8 cellular contexts compared by ENCODE assay signal in genomic region chr12:51972849-51973273, GRCh38.
DNase-seq lines count a peak whose midpoint lies in the region; ATAC-seq lines count a peak whose summit lies in the region.

No MANE protein-coding gene starts in this region.

- ATAC-seq in GM18520 (IDR thresholded peaks at IDR 0.05; ENCODE audit: unreplicated experiment) (no peak), GM18858 (IDR thresholded peaks at IDR 0.05; ENCODE audit: unreplicated experiment) (no peak), GM21576 (IDR thresholded peaks at IDR 0.05; ENCODE audit: unreplicated experiment) (no peak)

- peak; percentile 17 for DNase-seq in KG1 (lab: John Stamatoyannopoulos, UW)
- peak; percentile 77 for DNase-seq in activated CD8-positive, alpha-beta memory T cell treated with anti-CD3 and anti-CD28 coated beads, Interleukin-2, amount 50 U/mL, for 48 hours
- peak; percentile 64 for DNase-seq in fibroblast of the conjunctiva (ENCODE audit: low read depth)
- peak; percentile 69 for DNase-seq in putamen (ENCODE audit: low spot score)
- no peak for DNase-seq in NCI-H1105 treated with DMSO at 0.1 percent for 48 hours (lab: John Stamatoyannopoulos, UW)
